ENCODE assay signal across 15 cellular contexts in the genomic region with DNA sequence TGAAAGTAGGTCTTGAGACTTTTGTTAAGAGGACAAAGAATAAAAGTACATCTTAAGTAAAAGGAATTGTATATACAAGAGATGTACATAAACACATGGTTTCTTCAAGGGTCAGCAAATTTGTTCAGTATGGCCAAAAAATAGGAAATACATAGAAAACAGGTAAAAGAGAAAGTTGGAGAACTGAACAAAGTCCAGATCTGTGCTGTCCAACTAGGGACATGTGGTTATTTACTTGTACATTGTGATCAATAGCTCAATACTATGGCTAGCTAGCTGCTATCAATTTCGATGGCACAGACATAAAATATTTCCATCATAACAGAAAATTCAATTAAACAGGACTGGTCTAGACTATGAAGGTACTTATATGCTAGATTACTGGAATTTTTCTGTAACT.
"Had no signal": no experiment of that assay in that cellular context is flagged by ENCODE, and none has a peak within 500 bp of the region (broad histone marks: within the 10 kb centered on the region; RNA-seq: fewer than 3 reads in every experiment).

No MANE protein-coding gene starts in this region.

- H3K4me3 Mint-ChIP-seq: T-helper 2 cell treated with Interferon-gamma antibody and Interleukin-4, amounts not matched to agents 5 μg/mL and 100 μg/mL, for 36 hours had no signal

- H3K27me3 ChIP-seq: cardiac muscle cell, tibial nerve, uterus had no signal

- H3K27ac ChIP-seq: cardiac muscle cell, tibial nerve, uterus had no signal

- H3K27ac Mint-ChIP-seq: T-helper 2 cell treated with Interferon-gamma antibody and Interleukin-4, amounts not matched to agents 5 μg/mL and 100 μg/mL, for 36 hours had no signal

- H3K27me3 Mint-ChIP-seq: naive B cell had no signal

- DNase-seq: activated CD4-positive, alpha-beta T cell treated with anti-CD3 and anti-CD28 coated beads, Interleukin-2, amount 50 U/mL, for 1 hour; activated CD4-positive, CD25-positive, alpha-beta regulatory T cell; activated gamma-delta T cell; left cardiac atrium; naive B cell; posterior cingulate gyrus; stimulated activated CD4-positive, alpha-beta T cell treated with anti-CD3 and anti-CD28 coated beads, Interleukin-15, amount 100 ng/mL, for 24 hours; stimulated activated CD4-positive, alpha-beta T cell treated with anti-CD3 and anti-CD28 coated beads, Interleukin-4, amount 100 ng/mL, for 1 hour; stimulated activated naive CD4-positive, alpha-beta T cell treated with Interleukin-2 at 50 U/mL for 16 hours; substantia nigra; uterus had no signal

- ATAC-seq: left cardiac atrium had no signal

- H3K4me3 ChIP-seq: cardiac muscle cell, lung, tibial nerve, uterus had no signal

- H3K36me3 ChIP-seq: uterus had no signal

- H3K9me3 Mint-ChIP-seq: naive B cell; T-helper 2 cell treated with Interferon-gamma antibody and Interleukin-4, amounts not matched to agents 5 μg/mL and 100 μg/mL, for 36 hours had no signal

- H3K4me1 ChIP-seq: tibial nerve, uterus had no signal

- H3K9me3 ChIP-seq: tibial nerve, uterus had no signal
